In the genomic region with DNA sequence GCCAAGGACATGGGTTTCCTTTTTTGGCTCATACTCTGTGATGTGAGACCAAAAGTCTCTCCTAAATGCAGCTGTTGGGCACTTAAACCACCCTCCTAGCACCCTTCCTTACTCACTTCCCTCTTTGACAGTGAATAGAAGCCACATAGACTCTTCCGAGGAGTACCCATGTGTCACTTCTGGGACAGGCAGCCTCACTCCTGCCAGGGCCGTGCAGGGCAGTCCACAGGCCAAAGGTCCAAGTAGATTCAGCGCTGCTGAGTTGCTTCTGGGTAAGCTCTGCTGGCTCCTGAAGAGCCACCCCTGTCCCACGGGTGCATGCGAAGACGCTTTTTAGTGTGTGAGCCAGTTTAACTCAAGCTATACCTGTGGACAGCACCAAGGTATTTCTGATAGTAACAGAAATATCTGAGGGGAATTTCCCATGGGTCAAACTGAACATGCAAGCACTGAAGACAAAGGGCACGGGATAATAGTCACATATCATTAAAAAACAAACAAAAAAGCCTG, we compare ENCODE assay signal across 16 cellular contexts. TPM values are rescaled to one million over a fixed set of nuclear protein-coding genes. Genes with fewer than 3 reads are reported as not detected.
DNase-seq lines count a peak whose midpoint lies in the region; ATAC-seq and TF ChIP-seq lines count a peak whose summit lies in the region.
"Had no signal": no experiment of that assay in that cellular context is flagged by ENCODE, and none has a peak within 500 bp of the region (broad histone marks: within the 10 kb centered on the region; RNA-seq: fewer than 3 reads in every experiment).

No MANE protein-coding gene starts in this region.

- H3K4me3 ChIP-seq in breast epithelium (no peak overlapping the region), prostate gland (no peak overlapping the region)
- H3K4me3 ChIP-seq: A549 had no signal

- H3K27ac ChIP-seq in breast epithelium (no peak overlapping the region), prostate gland (no peak overlapping the region)
- H3K27ac ChIP-seq: A549, neutrophil had no signal

- DNase-seq in Right ventricle myocardium superior, result no peak
- DNase-seq in left ventricle myocardium superior, result no peak
- peak; percentile 100 for DNase-seq in NCI-H2029 treated with DMSO at 0.1 percent for 48 hours (lab: John Stamatoyannopoulos, UW)
- peak; percentile 23 for DNase-seq in germinal center (ENCODE audit: low spot score)
- no peak for DNase-seq in breast epithelium (ENCODE audit: low spot score in 2 of 2)
- no peak for DNase-seq in iPS-NIHi11 (ENCODE audit: low spot score)
- DNase-seq in prostate gland (ENCODE audit: low spot score), result no peak
- no peak for DNase-seq in ureter (ENCODE audit: low spot score)
- DNase-seq: activated CD8-positive, alpha-beta T cell treated with anti-CD3 and anti-CD28 coated beads for 36 hours; foreskin melanocyte; H7; kidney glomerular epithelial cell; NCI-H526 treated with DMSO at 0.1 percent for 48 hours; stimulated activated naive CD4-positive, alpha-beta T cell had no signal

- H3K4me1 ChIP-seq in breast epithelium, result no peaks in the 10 kb centered on the region
- H3K4me1 ChIP-seq in prostate gland (replicated peaks), result no peaks in the 10 kb centered on the region
- H3K4me1 ChIP-seq: A549 had no signal

- intact Hi-C loops in Right ventricle myocardium superior (cut with DNase I) (no loop called here), left ventricle myocardium superior (cut with micrococcal nuclease) (no loop called here), breast epithelium (cut with DNase I; ENCODE audit: low total_unique reads) (no loop called here), prostate gland (cut with DNase I) (no loop called here)

- 76% methylated on average over 7 of the region's 7 CpGs for WGBS in prostate gland

- no peak for TF ChIP-seq CTCF in breast epithelium (IDR thresholded peaks at IDR 0.05)
- no peak for TF ChIP-seq CTCF in prostate gland (IDR thresholded peaks at IDR 0.05)

- ATAC-seq in Right ventricle myocardium superior (ENCODE audit: poor library complexity) (peak; percentile 49), left ventricle myocardium superior (no peak)
- ATAC-seq: A549; activated CD8-positive, alpha-beta T cell treated with anti-CD3 and anti-CD28 coated beads for 36 hours had no signal

- H3K36me3 ChIP-seq in breast epithelium, result no peaks in the 10 kb centered on the region
- H3K36me3 ChIP-seq in prostate gland, result no peaks in the 10 kb centered on the region
- H3K36me3 ChIP-seq: neutrophil had no signal

- TF ChIP-seq POLR2A in breast epithelium (IDR thresholded peaks at IDR 0.05) (no peak), prostate gland (IDR thresholded peaks at IDR 0.05) (no peak)

- H3K27me3 ChIP-seq in breast epithelium (peaks cover 0 to 3% of the 10 kb centered on the region in 2 donors), prostate gland (replicated peaks; ENCODE audit: insufficient read depth) (no peaks in the 10 kb centered on the region)

- H3K9me3 ChIP-seq in breast epithelium (no peaks in the 10 kb centered on the region), prostate gland (no peaks in the 10 kb centered on the region)
- H3K9me3 ChIP-seq: A549, neutrophil had no signal

RNA-seq across cellular contexts. Expression of a gene that starts 36.8 kb away (rescaled TPM):
- total RNA-seq in Right ventricle myocardium superior, result 0.27 TPM
- 0.40 TPM for total RNA-seq in left ventricle myocardium superior
- total RNA-seq in breast epithelium, result 1 to 10 TPM in 1 of 3 donors, under 1 TPM in 2; 0.48 to 1.3 (median 0.59) TPM
- 1 to 10 TPM in 1 of 2 donors, under 1 TPM in 1; 0.77 to 4.7 TPM for total RNA-seq in prostate gland
- 3.7 TPM for total RNA-seq in ureter

RNA-seq across cellular contexts. Expression of a gene that starts 54.3 kb away (rescaled TPM):
- total RNA-seq in Right ventricle myocardium superior, result 0.65 TPM
- total RNA-seq in left ventricle myocardium superior, result 0.77 TPM
- total RNA-seq in breast epithelium, result under 1 TPM in 2 of 3 donors, not detected in 1; 0.32 to 0.66 TPM
- total RNA-seq in prostate gland, result 1 to 10 TPM; 1.0 to 4.9 TPM
- 1.1 TPM for total RNA-seq in ureter
- total RNA-seq: H7 had no signal

RNA-seq across cellular contexts. Expression of a gene that starts 57.8 kb away (rescaled TPM):
- total RNA-seq in Right ventricle myocardium superior (17.1 TPM), left ventricle myocardium superior (17.4 TPM), breast epithelium (10 to 100 TPM; 10.1 to 30.3 (median 19.3) TPM), prostate gland (10 to 100 TPM; 23.2 to 35.5 TPM), ureter (54.0 TPM)

Comparison
In these comparisons a context has a peak if more than half of its experiments do, and no peak if none do; other contexts are left out.
1. DNase-seq: peak in NCI-H2029 treated with DMSO at 0.1 percent for 48 hours (single experiment) and germinal center (single experiment); none in Right ventricle myocardium superior (single experiment), left ventricle myocardium superior (single experiment), breast epithelium (0 of 2), iPS-NIHi11 (single experiment), prostate gland (single experiment) and ureter (single experiment).